In genomic region chr19:55216461-55217198, GRCh38 we compare ENCODE assay signal across 8 cellular contexts. TPM values are rescaled to one million over a fixed set of nuclear protein-coding genes. Genes with fewer than 3 reads are reported as not detected.
DNase-seq lines count a peak whose midpoint lies in the region; ATAC-seq, FAIRE-seq and TF ChIP-seq lines count a peak whose summit lies in the region.

No MANE protein-coding gene starts in this region.

- peaks cover 6% of the 10 kb centered on the region for H3K4me1 Mint-ChIP-seq in T-helper 17 cell

- peak overlapping the region; percentile 19 for H3K4me3 ChIP-seq in bronchial epithelial cell (ENCODE audit: low read depth, low read length)
- peak overlapping the region; percentile 56 for H3K4me3 ChIP-seq in iPS-18a (ENCODE audit: low read length)

- peak overlapping the region; percentile 24 for H3K9ac ChIP-seq in iPS-18a (ENCODE audit: low read length)

- H3K4me1 ChIP-seq in iPS-18a (ENCODE audit: control insufficient read depth, low read depth, low read length), result peaks cover 3% of the 10 kb centered on the region

- no peak for TF ChIP-seq CTCF in bronchial epithelial cell (IDR thresholded peaks at IDR 0.05; ENCODE audit: insufficient read depth, low read length, severe bottlenecking)

- peaks cover 3% of the 10 kb centered on the region for H3K36me3 Mint-ChIP-seq in T-helper 17 cell (ENCODE audit: low read depth)

- no peak overlapping the region for H3K27ac Mint-ChIP-seq in T-helper 17 cell

- no peaks in the 10 kb centered on the region for H3K36me3 ChIP-seq in bronchial epithelial cell (ENCODE audit: control insufficient read depth, insufficient read depth, low read length)
- no peaks in the 10 kb centered on the region for H3K36me3 ChIP-seq in iPS-18a (ENCODE audit: control insufficient read depth, low read depth, low read length)

- ATAC-seq in T-helper 17 cell (peak; percentile 59), sciatic nerve (peak; percentile 83), GM19023 (IDR thresholded peaks at IDR 0.05; ENCODE audit: unreplicated experiment) (no peak), HG03139 (IDR thresholded peaks at IDR 0.05; ENCODE audit: unreplicated experiment) (no peak)

- peak; percentile 50 for FAIRE-seq in bronchial epithelial cell (lab: Jason Lieb, UNC)

- no peaks in the 10 kb centered on the region for H3K9me3 ChIP-seq in T-helper 17 cell (ENCODE audit: control insufficient read depth, low read length, poor library complexity, severe bottlenecking)
- no peaks in the 10 kb centered on the region for H3K9me3 ChIP-seq in iPS-18a (ENCODE audit: control insufficient read depth, low read depth, low read length)

- H3K4me3 Mint-ChIP-seq in T-helper 17 cell, result peak overlapping the region; percentile 28

- DNase-seq in GM04503 (ENCODE audit: low read depth), result peak; percentile 98
- peak; percentile 95 for DNase-seq in NCI-H1694 treated with DMSO at 0.1 percent for 48 hours (lab: John Stamatoyannopoulos, UW)
- DNase-seq in T-helper 17 cell, result peak in 1 of 3 donors; percentile 28
- peak; percentile 99 for DNase-seq in bronchial epithelial cell (ENCODE audit: low read depth)
- DNase-seq in sciatic nerve (ENCODE audit: low spot score), result peak; percentile 81

- intact Hi-C loops in sciatic nerve (cut with DNase I), result no loop called here

- H3K27me3 ChIP-seq in bronchial epithelial cell (ENCODE audit: control insufficient read depth, insufficient read depth, low read length), result no peaks in the 10 kb centered on the region
- H3K27me3 ChIP-seq in iPS-18a (ENCODE audit: control insufficient read depth, insufficient read depth, low read length), result no peaks in the 10 kb centered on the region

- H3K27me3 Mint-ChIP-seq in T-helper 17 cell, result peaks cover 21% of the 10 kb centered on the region

- no peak overlapping the region for H3K27ac ChIP-seq in iPS-18a (ENCODE audit: low read length)

RNA-seq across cellular contexts. Expression of gene PTPRH, which starts 7.3 kb away (rescaled TPM):
- total RNA-seq in T-helper 17 cell, result not detected
- 3.9 and 7.4 TPM in 2 replicates for total RNA-seq in bronchial epithelial cell
- 1.5 TPM for total RNA-seq in sciatic nerve

RNA-seq across cellular contexts. Expression of gene TMEM86B, which starts 11.9 kb away (rescaled TPM):
- total RNA-seq in T-helper 17 cell (10 to 100 TPM; 12.4 to 12.8 TPM), bronchial epithelial cell (0.53 and 1.4 TPM in 2 replicates), sciatic nerve (6.0 TPM)

RNA-seq across cellular contexts. Expression of gene SYT5, which starts 36.5 kb away (rescaled TPM):
- total RNA-seq in T-helper 17 cell, result 1 to 10 TPM; 3.8 to 4.3 TPM
- 0.13 and 0.26 TPM in 2 replicates for total RNA-seq in bronchial epithelial cell
- total RNA-seq in sciatic nerve, result not detected

RNA-seq across cellular contexts. Expression of gene PPP6R1, which starts 42.2 kb away (rescaled TPM):
- total RNA-seq in T-helper 17 cell (100 to 1,000 TPM; 183 to 186 TPM), bronchial epithelial cell (15.5 and 27.1 TPM in 2 replicates), sciatic nerve (40.4 TPM)

RNA-seq across cellular contexts. Expression of gene DNAAF3, which starts 50.2 kb away (rescaled TPM):
- not detected for total RNA-seq in T-helper 17 cell
- 0.53 and 0.77 TPM in 2 replicates for total RNA-seq in bronchial epithelial cell
- 0.62 TPM for total RNA-seq in sciatic nerve

Comparison
In these comparisons a context has a peak if more than half of its experiments do, and no peak if none do; other contexts are left out.
1. ATAC-seq: peak in T-helper 17 cell (single experiment) and sciatic nerve (single experiment); none in GM19023 (single experiment) and HG03139 (single experiment).